Comparison of ENCODE assay signal across 8 cellular contexts in genomic region chr2:213150315-213150951, GRCh38. TPM values are rescaled to one million over a fixed set of nuclear protein-coding genes. Genes with fewer than 3 reads are reported as not detected.
A peak's percentile ranks its signal among the peaks of the same experiment; 100 is the strongest.
DNase-seq lines count a peak whose midpoint lies in the region; ATAC-seq and TF ChIP-seq lines count a peak whose summit lies in the region.

No MANE protein-coding gene starts in this region.

- H3K36me3 ChIP-seq in body of pancreas (replicated peaks in 1 of 2; ENCODE audit: insufficient read depth in 1 of 2, low read depth in 2 of 2): no peaks in the 10 kb centered on the region

- peak overlapping the region; percentile 33 to 98 (median 88) for H3K27ac ChIP-seq in body of pancreas

- ATAC-seq in body of pancreas: no peak
- no peak for ATAC-seq in stimulated activated naive CD8-positive, alpha-beta T cell treated with anti-CD3 and anti-CD28 coated beads, Interleukin-15, amount 100 ng/mL, for 72 hours
- ATAC-seq in GM18867 (IDR thresholded peaks at IDR 0.05; ENCODE audit: unreplicated experiment): no peak
- no peak for ATAC-seq in HG02840 (IDR thresholded peaks at IDR 0.05; ENCODE audit: low FRiP score, unreplicated experiment)

- no peaks in the 10 kb centered on the region for H3K36me3 Mint-ChIP-seq in IgD-negative memory B cell

- no peak for TF ChIP-seq POLR2A in body of pancreas (IDR thresholded peaks at IDR 0.05)

- no peak for TF ChIP-seq CTCF in body of pancreas (IDR thresholded peaks at IDR 0.05)

- DNase-seq in C1 segment of cervical spinal cord (lab: John Stamatoyannopoulos, UW): peak in 9 of 14 donors; percentile 8 to 38 (median 18)
- DNase-seq in body of pancreas: peak in 3 of 4 donors; percentile 8 to 23 (median 18)
- DNase-seq in kidney glomerular epithelial cell (lab: John Stamatoyannopoulos, UW): peak; percentile 20
- no peak for DNase-seq in stimulated activated naive CD8-positive, alpha-beta T cell treated with anti-CD3 and anti-CD28 coated beads, Interleukin-15, amount 100 ng/mL, for 72 hours
- no peak for DNase-seq in RKO (ENCODE audit: low spot score)

- H3K9me3 Mint-ChIP-seq in IgD-negative memory B cell: no peaks in the 10 kb centered on the region
- no peaks in the 10 kb centered on the region for H3K9me3 Mint-ChIP-seq in stimulated activated naive CD8-positive, alpha-beta T cell treated with anti-CD3 and anti-CD28 coated beads, Interleukin-15, amount 100 ng/mL, for 72 hours

- no peaks in the 10 kb centered on the region for H3K27me3 ChIP-seq in body of pancreas

- peak overlapping the region in 1 of 2 donors; percentile 45 for H3K4me3 ChIP-seq in body of pancreas

- H3K27ac Mint-ChIP-seq in IgD-negative memory B cell: peak overlapping the region in 2 of 3 donors; percentile 71 to 82
- H3K27ac Mint-ChIP-seq in stimulated activated naive CD8-positive, alpha-beta T cell treated with anti-CD3 and anti-CD28 coated beads, Interleukin-15, amount 100 ng/mL, for 72 hours: peak overlapping the region; percentile 75 to 92

- H3K4me1 ChIP-seq in body of pancreas: peaks cover 32% of the 10 kb centered on the region

- H3K4me1 Mint-ChIP-seq in IgD-negative memory B cell: peaks cover 26% of the 10 kb centered on the region in 3 donors
- peaks cover 29% of the 10 kb centered on the region for H3K4me1 Mint-ChIP-seq in stimulated activated naive CD8-positive, alpha-beta T cell treated with anti-CD3 and anti-CD28 coated beads, Interleukin-15, amount 100 ng/mL, for 72 hours

- WGBS in body of pancreas, 2 donors: 0 to 1% methylated on average over 8 to 9 of the region's 9 CpGs

- peaks cover 9% of the 10 kb centered on the region for H3K27me3 Mint-ChIP-seq in IgD-negative memory B cell
- H3K27me3 Mint-ChIP-seq in stimulated activated naive CD8-positive, alpha-beta T cell treated with anti-CD3 and anti-CD28 coated beads, Interleukin-15, amount 100 ng/mL, for 72 hours: peaks cover 35% of the 10 kb centered on the region

- H3K9me3 ChIP-seq in body of pancreas: no peaks in the 10 kb centered on the region

- peak overlapping the region; percentile 84 to 97 (median 91) for H3K4me3 Mint-ChIP-seq in IgD-negative memory B cell
- H3K4me3 Mint-ChIP-seq in stimulated activated naive CD8-positive, alpha-beta T cell treated with anti-CD3 and anti-CD28 coated beads, Interleukin-15, amount 100 ng/mL, for 72 hours: peak overlapping the region; percentile 94 to 97

- intact Hi-C loops in body of pancreas (cut with DNase I): loop anchor here (10.0 kb wide), 2 partner anchors 376 to 466 kb away; no protein-coding TSS in a partner anchor

RNA-seq across cellular contexts. Expression of gene IKZF2, which starts 1.0 kb away (rescaled TPM):
- 0.09 TPM for polyA plus RNA-seq in IgD-negative memory B cell
- 1 to 10 TPM; 1.3 to 3.9 TPM for total RNA-seq in body of pancreas

Comparison
In these comparisons a context has a peak if more than half of its experiments do, and no peak if none do; other contexts are left out.
1. DNase-seq: peak in C1 segment of cervical spinal cord (9 of 14), body of pancreas (3 of 4) and kidney glomerular epithelial cell (single experiment); none in stimulated activated naive CD8-positive, alpha-beta T cell treated with anti-CD3 and anti-CD28 coated beads, Interleukin-15, amount 100 ng/mL, for 72 hours (0 of 2) and RKO (single experiment).